Comparison of ENCODE assay signal across 1 cellular context in genomic region chr6:132843316-132844040, GRCh38.
A peak's percentile ranks its signal among the peaks of the same experiment; 100 is the strongest.
TF ChIP-seq lines count a peak whose summit lies in the region.

No MANE protein-coding gene starts in this region.

TF ChIP-seq in HepG2, 621 proteins besides CTCF, POLR2A, EP300 and RAD21 (continued from another document and continues in another):
- TF ChIP-seq ZNF609 (CRISPR knock-in tag; IDR thresholded peaks at IDR 0.05; ENCODE audit: borderline replicate concordance) (peak; percentile 36; the same call in 1 of the 2 replicates), MTF2 (CRISPR knock-in tag; IDR thresholded peaks at IDR 0.05; ENCODE audit: borderline replicate concordance) (no peak), NR3C1 (CRISPR knock-in tag; IDR thresholded peaks at IDR 0.05) (no peak), HOXA3 (CRISPR knock-in tag; IDR thresholded peaks at IDR 0.05) (no peak; the same call in 1 of the 2 replicates), DDIT3 (CRISPR knock-in tag; IDR thresholded peaks at IDR 0.05) (no peak), ZNF839 (CRISPR knock-in tag; IDR thresholded peaks at IDR 0.05; ENCODE audit: borderline replicate concordance) (no peak), TFAP4 (IDR thresholded peaks at IDR 0.05; ENCODE audit: borderline replicate concordance, low read depth) (no peak), THYN1 (CRISPR knock-in tag; IDR thresholded peaks at IDR 0.05; ENCODE audit: borderline replicate concordance, low read depth) (no peak), JARID2 (CRISPR knock-in tag; IDR thresholded peaks at IDR 0.05; ENCODE audit: insufficient replicate concordance) (no peak), ZNF276 (CRISPR knock-in tag; IDR thresholded peaks at IDR 0.05; ENCODE audit: low read depth) (no peak), ATF1 (CRISPR knock-in tag; IDR thresholded peaks at IDR 0.05) (no peak), MBNL3 (CRISPR knock-in tag; conservative IDR thresholded peaks at IDR 0.05) (no peak), ZBTB8A (CRISPR knock-in tag; IDR thresholded peaks at IDR 0.05; ENCODE audit: borderline replicate concordance, low read depth) (no peak), MYPOP (CRISPR knock-in tag; IDR thresholded peaks at IDR 0.05) (no peak), MIER3 (CRISPR knock-in tag; IDR thresholded peaks at IDR 0.05; ENCODE audit: borderline replicate concordance) (no peak), ZNF737 (CRISPR knock-in tag; IDR thresholded peaks at IDR 0.05; ENCODE audit: borderline replicate concordance) (no peak), PBX3 (CRISPR knock-in tag; IDR thresholded peaks at IDR 0.05; ENCODE audit: borderline replicate concordance) (no peak), ZNF205 (CRISPR knock-in tag; IDR thresholded peaks at IDR 0.05) (no peak), NR2F2 (IDR thresholded peaks at IDR 0.05; ENCODE audit: borderline replicate concordance, low read depth) (peak; percentile 89), TFDP2 (CRISPR knock-in tag; IDR thresholded peaks at IDR 0.05) (no peak), NRL (CRISPR knock-in tag; IDR thresholded peaks at IDR 0.05; ENCODE audit: borderline replicate concordance) (no peak), ZNF432 (CRISPR knock-in tag; IDR thresholded peaks at IDR 0.05; ENCODE audit: borderline replicate concordance) (no peak), GZF1 (CRISPR knock-in tag; IDR thresholded peaks at IDR 0.05) (no peak), RERE (CRISPR knock-in tag; IDR thresholded peaks at IDR 0.05; ENCODE audit: low read depth) (peak; percentile 42; the same call in 1 of the 2 replicates), FOXO1 (CRISPR knock-in tag; IDR thresholded peaks at IDR 0.05) (0 out of 2 replicates have a peak, but pooled peaks have one; percentile 44), HDAC1 (CRISPR knock-in tag; IDR thresholded peaks at IDR 0.05) (no peak), NR2F1 (CRISPR knock-in tag; IDR thresholded peaks at IDR 0.05) (peak; percentile 94 to 96), FOSL1 (CRISPR knock-in tag; IDR thresholded peaks at IDR 0.05; ENCODE audit: borderline replicate concordance) (no peak), ZNF761 (CRISPR knock-in tag; conservative IDR thresholded peaks at IDR 0.05) (no peak), SNRNP70 (IDR thresholded peaks at IDR 0.05; ENCODE audit: low read depth, low read length) (no peak), FOXJ3 (CRISPR knock-in tag; IDR thresholded peaks at IDR 0.05; ENCODE audit: borderline replicate concordance) (peak; percentile 67; the same call in 1 of the 2 replicates), SOX13 (IDR thresholded peaks at IDR 0.05) (no peak), SOX13 (CRISPR knock-in tag; conservative IDR thresholded peaks at IDR 0.05 in 1 of 2, IDR thresholded peaks at IDR 0.05 in 1 of 2) (peak in 1 of 2 experiments; percentile 67; a peak in 2 of 4 replicates), KDM5B (CRISPR knock-in tag; IDR thresholded peaks at IDR 0.05; ENCODE audit: borderline replicate concordance) (no peak), ZNF383 (CRISPR knock-in tag; IDR thresholded peaks at IDR 0.05; ENCODE audit: borderline replicate concordance) (no peak), IRF2 (CRISPR knock-in tag; IDR thresholded peaks at IDR 0.05) (no peak), GATAD2A (CRISPR knock-in tag; IDR thresholded peaks at IDR 0.05) (peak; percentile 79), ZNF275 (CRISPR knock-in tag; IDR thresholded peaks at IDR 0.05; ENCODE audit: borderline replicate concordance) (no peak), ELF3 (CRISPR knock-in tag; IDR thresholded peaks at IDR 0.05) (no peak), HCFC1 (IDR thresholded peaks at IDR 0.05; ENCODE audit: low read depth, low read length) (no peak), ATF2 (CRISPR knock-in tag; IDR thresholded peaks at IDR 0.05) (no peak), NFATC3 (CRISPR knock-in tag; IDR thresholded peaks at IDR 0.05) (no peak), ZNF841 (CRISPR knock-in tag; IDR thresholded peaks at IDR 0.05; ENCODE audit: borderline replicate concordance) (no peak), ZNF468 (CRISPR knock-in tag; IDR thresholded peaks at IDR 0.05) (no peak)
